8 cellular contexts compared by ENCODE assay signal in the genomic region with DNA sequence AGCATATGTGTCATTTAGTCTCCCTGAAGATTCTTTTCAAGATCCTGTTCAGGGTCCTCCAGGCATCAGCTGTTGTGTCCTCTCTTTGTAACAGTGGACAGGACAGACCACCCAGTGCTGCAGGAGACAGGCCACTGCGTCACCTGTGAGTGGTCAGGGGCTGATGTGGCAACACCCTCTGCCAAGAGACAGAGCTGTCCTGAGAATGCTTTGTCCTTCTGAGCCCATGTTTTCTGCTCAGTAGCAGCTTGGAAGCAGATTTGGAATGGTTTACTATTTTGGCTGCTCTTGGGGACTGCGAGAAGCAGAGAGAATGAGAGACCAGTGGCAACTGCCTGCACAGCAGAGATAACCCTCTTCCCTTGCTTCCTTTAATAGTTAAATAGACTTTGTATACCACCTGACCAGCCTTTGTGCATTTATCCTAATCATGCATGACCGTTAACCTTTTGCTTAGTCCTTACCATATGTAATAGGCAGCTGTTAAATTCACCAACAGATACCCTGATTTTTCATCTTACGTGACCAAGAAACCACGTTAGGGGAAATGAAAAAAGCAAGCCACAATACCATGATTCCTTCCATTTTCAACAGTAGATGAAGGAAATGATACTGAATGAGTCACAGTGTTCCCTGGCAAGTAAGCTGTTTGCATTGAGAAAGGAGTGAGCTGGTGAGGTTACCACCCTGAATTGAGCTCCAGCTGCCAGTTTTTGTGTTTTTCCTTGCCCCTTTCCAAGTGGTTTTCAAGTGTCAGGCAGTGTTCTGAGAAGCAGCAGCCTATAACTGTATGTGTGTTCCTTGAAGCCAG. TPM values are rescaled to one million over a fixed set of nuclear protein-coding genes. Genes with fewer than 3 reads are reported as not detected.
DNase-seq lines count a peak whose midpoint lies in the region; ATAC-seq and TF ChIP-seq lines count a peak whose summit lies in the region.

No MANE protein-coding gene starts in this region.

- H3K27me3 Mint-ChIP-seq in chondrocyte (ENCODE audit: low read depth), result no peaks in the 10 kb centered on the region

- H3K4me1 Mint-ChIP-seq in chondrocyte (ENCODE audit: low read depth), result peaks cover 34% of the 10 kb centered on the region

- no peaks in the 10 kb centered on the region for H3K27me3 ChIP-seq in neutrophil

- peaks cover 26 to 47% of the 10 kb centered on the region in 2 experiments for H3K4me1 ChIP-seq in neutrophil (ENCODE audit: control insufficient read depth in 1 of 2, insufficient read depth in 1 of 2, low read depth in 1 of 2, low read length in 1 of 2)

- no peaks in the 10 kb centered on the region for H3K36me3 ChIP-seq in neutrophil

- H3K27ac ChIP-seq in neutrophil, result peak overlapping the region; percentile 14

- peak; percentile 42 to 43 for DNase-seq in AML-193 (lab: John Stamatoyannopoulos, UW)
- peak; percentile 81 for DNase-seq in NCI-H446 treated with DMSO at 0.1 percent for 48 hours (lab: John Stamatoyannopoulos, UW)
- DNase-seq in chondrocyte (ENCODE audit: low spot score), result no peak
- no peak for DNase-seq in activated naive CD4-positive, alpha-beta T cell (lab: John Stamatoyannopoulos, UW)
- DNase-seq in OCI-M2 (lab: John Stamatoyannopoulos, UW; ENCODE audit: unreplicated experiment), result no peak

- no peak overlapping the region for H3K4me3 ChIP-seq in neutrophil (ENCODE audit: low read depth in 1 of 2, low read length in 1 of 2)

- H3K36me3 Mint-ChIP-seq in chondrocyte (ENCODE audit: low read depth), result no peaks in the 10 kb centered on the region

- TF ChIP-seq CTCF in chondrocyte (IDR thresholded peaks at IDR 0.05) (no peak), neutrophil (IDR thresholded peaks at IDR 0.05) (no peak)

- ATAC-seq in GM18867 (IDR thresholded peaks at IDR 0.05; ENCODE audit: unreplicated experiment) (peak; percentile 94), HG02973 (IDR thresholded peaks at IDR 0.05; ENCODE audit: unreplicated experiment) (peak; percentile 93)

- no peaks in the 10 kb centered on the region for H3K9me3 Mint-ChIP-seq in chondrocyte (ENCODE audit: low read depth)

- H3K9me3 ChIP-seq in neutrophil, result no peaks in the 10 kb centered on the region

- peak overlapping the region; percentile 64 for H3K27ac Mint-ChIP-seq in chondrocyte (ENCODE audit: unreplicated experiment)

- H3K4me3 Mint-ChIP-seq in chondrocyte (ENCODE audit: unreplicated experiment), result no peak overlapping the region

RNA-seq across cellular contexts. Expression of a gene that starts 35.5 kb away (rescaled TPM):
- total RNA-seq in chondrocyte, result 14.1 to 24.8 TPM (median 22.0 TPM) in 3 replicates

Comparison
In these comparisons a context has a peak if more than half of its experiments do, and no peak if none do; other contexts are left out.
1. DNase-seq: peak in AML-193 (2 of 2) and NCI-H446 treated with DMSO at 0.1 percent for 48 hours (single experiment); none in chondrocyte (single experiment), activated naive CD4-positive, alpha-beta T cell (0 of 4) and OCI-M2 (single experiment).